ENCODE assay signal across 8 cellular contexts in genomic region chr10:109883859-109884771, GRCh38. TPM values are rescaled to one million over a fixed set of nuclear protein-coding genes. Genes with fewer than 3 reads are reported as not detected.
DNase-seq lines count a peak whose midpoint lies in the region; ATAC-seq and TF ChIP-seq lines count a peak whose summit lies in the region.

No MANE protein-coding gene starts in this region.

- DNase-seq in DMS153 (lab: John Stamatoyannopoulos, UW) (peak; percentile 58), KBM-7 (peak; percentile 86), RPMI7951 (ENCODE audit: low read depth) (peak; percentile 78), foreskin keratinocyte (peak; percentile 49 to 67), neuronal stem cell (ENCODE audit: low spot score) (peak; percentile 90), substantia nigra (lab: John Stamatoyannopoulos, UW) (peak in 48 of 49 donors; percentile 12 to 84 (median 63))
- peak; percentile 43 for DNase-seq in activated T-helper 2 cell treated with anti-CD3 and anti-CD28 coated beads, Interferon-gamma antibody, Interleukin-2, Interleukin-4, amounts not matched to agents 10 μg/mL and 5 μg/mL and 100 μg/mL, durations not matched to agents 14 hours and 24 hours and 36 hours (ENCODE audit: low spot score)

- H3K9me3 ChIP-seq in neuronal stem cell (replicated peaks in 1 of 2; ENCODE audit: control insufficient read depth in 2 of 2, insufficient read depth in 1 of 2, low read depth in 1 of 2, low read length in 2 of 2), result no peaks in the 10 kb centered on the region

- no peak overlapping the region for H3K14ac ChIP-seq in neuronal stem cell (ENCODE audit: low read length)

- intact Hi-C loops in activated T-helper 2 cell treated with anti-CD3 and anti-CD28 coated beads, Interferon-gamma antibody, Interleukin-2, Interleukin-4, amounts not matched to agents 10 μg/mL and 5 μg/mL and 100 μg/mL, durations not matched to agents 14 hours and 24 hours and 36 hours (cut with micrococcal nuclease), result loop anchor here (1.0 to 10.0 kb wide), 4 partner anchors 37 to 191 kb away; no protein-coding TSS in a partner anchor

- H2BK12ac ChIP-seq in neuronal stem cell (ENCODE audit: low read length), result no peak overlapping the region

- H4K91ac ChIP-seq in neuronal stem cell (ENCODE audit: low read depth, low read length, poor library complexity), result no peak overlapping the region

- no peak overlapping the region for H3K27ac Mint-ChIP-seq in activated T-helper 2 cell treated with anti-CD3 and anti-CD28 coated beads, Interferon-gamma antibody, Interleukin-2, Interleukin-4, amounts not matched to agents 10 μg/mL and 5 μg/mL and 100 μg/mL, durations not matched to agents 14 hours and 24 hours and 36 hours

- H3K4me3 ChIP-seq in neuronal stem cell (ENCODE audit: low read length in 2 of 2), result peak overlapping the region in 1 of 2 donors; percentile 1

- no peaks in the 10 kb centered on the region for H3K9me3 Mint-ChIP-seq in activated T-helper 2 cell treated with anti-CD3 and anti-CD28 coated beads, Interferon-gamma antibody, Interleukin-2, Interleukin-4, amounts not matched to agents 10 μg/mL and 5 μg/mL and 100 μg/mL, durations not matched to agents 14 hours and 24 hours and 36 hours

- TF ChIP-seq CTCF in foreskin keratinocyte (conservative IDR thresholded peaks at IDR 0.05), result peak; percentile 97

- no peak overlapping the region for H4K8ac ChIP-seq in neuronal stem cell (ENCODE audit: low read depth, low read length)

- no peak overlapping the region for H3K23ac ChIP-seq in neuronal stem cell (ENCODE audit: low read depth, low read length, poor library complexity)

- WGBS in neuronal stem cell (ENCODE audit: extremely low coverage in 2 of 2, insufficient read length in 2 of 2, insufficient replicate concordance in 1 of 2), 2 donors, result no CpG with 5 or more reads among the region's 17 CpGs

- no peak overlapping the region for H3K18ac ChIP-seq in neuronal stem cell (ENCODE audit: low read length)

- no peak overlapping the region for H3K9ac ChIP-seq in neuronal stem cell (ENCODE audit: low read depth, low read length, poor library complexity)

- no peak overlapping the region for H3K27ac ChIP-seq in foreskin keratinocyte
- peak overlapping the region; percentile 24 for H3K27ac ChIP-seq in neuronal stem cell (replicated peaks; ENCODE audit: low read length)
- H3K27ac ChIP-seq in substantia nigra (ENCODE audit: low read depth, low read length, poor library complexity, severe bottlenecking), result peak overlapping the region; percentile 82

- no peak overlapping the region for H3K4ac ChIP-seq in neuronal stem cell (ENCODE audit: low read length)

- peak overlapping the region; percentile 80 for H2AFZ ChIP-seq in neuronal stem cell (ENCODE audit: low read length)

- H3K4me1 ChIP-seq in foreskin keratinocyte (no peaks in the 10 kb centered on the region), neuronal stem cell (ENCODE audit: control insufficient read depth in 2 of 2, insufficient read depth in 1 of 2, low read depth in 1 of 2, low read length in 2 of 2) (peaks cover 8 to 17% of the 10 kb centered on the region in 2 donors)

- no peak overlapping the region for H2AK5ac ChIP-seq in neuronal stem cell (ENCODE audit: low read depth, low read length)

- H3K4me1 Mint-ChIP-seq in activated T-helper 2 cell treated with anti-CD3 and anti-CD28 coated beads, Interferon-gamma antibody, Interleukin-2, Interleukin-4, amounts not matched to agents 10 μg/mL and 5 μg/mL and 100 μg/mL, durations not matched to agents 14 hours and 24 hours and 36 hours (ENCODE audit: low read depth), result peaks cover 10% of the 10 kb centered on the region

- no peak overlapping the region for H2BK5ac ChIP-seq in neuronal stem cell (ENCODE audit: low read length)

- no peak overlapping the region for H2BK15ac ChIP-seq in neuronal stem cell (ENCODE audit: low read length)

- no peaks in the 10 kb centered on the region for H3K27me3 Mint-ChIP-seq in activated T-helper 2 cell treated with anti-CD3 and anti-CD28 coated beads, Interferon-gamma antibody, Interleukin-2, Interleukin-4, amounts not matched to agents 10 μg/mL and 5 μg/mL and 100 μg/mL, durations not matched to agents 14 hours and 24 hours and 36 hours (ENCODE audit: low read depth)

- no peaks in the 10 kb centered on the region for H3K79me1 ChIP-seq in neuronal stem cell (ENCODE audit: low read depth, low read length)

- H3K4me2 ChIP-seq in neuronal stem cell (ENCODE audit: insufficient read depth, low read length, poor library complexity, severe bottlenecking), result no peak overlapping the region

- peaks cover 54% of the 10 kb centered on the region for H3K36me3 Mint-ChIP-seq in activated T-helper 2 cell treated with anti-CD3 and anti-CD28 coated beads, Interferon-gamma antibody, Interleukin-2, Interleukin-4, amounts not matched to agents 10 μg/mL and 5 μg/mL and 100 μg/mL, durations not matched to agents 14 hours and 24 hours and 36 hours (ENCODE audit: low read depth)

- no peak overlapping the region for H2BK120ac ChIP-seq in neuronal stem cell (ENCODE audit: low read depth, low read length)

- H3K27me3 ChIP-seq in foreskin keratinocyte (no peaks in the 10 kb centered on the region), neuronal stem cell (ENCODE audit: control insufficient read depth in 3 of 3, insufficient read depth in 3 of 3, low read depth in 1 of 3, low read length in 3 of 3) (no peaks in the 10 kb centered on the region)

- ATAC-seq in GM21529 (IDR thresholded peaks at IDR 0.05; ENCODE audit: unreplicated experiment) (peak; percentile 77), foreskin keratinocyte (peak; percentile 89)

- in situ Hi-C loops in KBM-7 (cut with MboI; ENCODE audit: low pct_unique_long_range_greater_than_20kb, low sequenced_read_pairs), result loop anchor here (25.0 kb wide), 1 partner anchor 353 kb away; no protein-coding TSS in a partner anchor

- peaks cover 17 to 80% of the 10 kb centered on the region in 2 donors for H3K36me3 ChIP-seq in neuronal stem cell (replicated peaks in 1 of 2; ENCODE audit: control insufficient read depth in 2 of 2, insufficient read depth in 2 of 2, low read length in 2 of 2)

- no peak overlapping the region for H3K4me3 Mint-ChIP-seq in activated T-helper 2 cell treated with anti-CD3 and anti-CD28 coated beads, Interferon-gamma antibody, Interleukin-2, Interleukin-4, amounts not matched to agents 10 μg/mL and 5 μg/mL and 100 μg/mL, durations not matched to agents 14 hours and 24 hours and 36 hours (ENCODE audit: low read depth)

RNA-seq across cellular contexts. Expression of gene XPNPEP1, which starts 39.2 kb away (rescaled TPM):
- 70.7 and 89.2 TPM in 2 replicates for total RNA-seq in RPMI7951 (2014; rRNA removed; shearing (Covaris generic))
- 79.4 and 88.2 TPM in 2 replicates for total RNA-seq in activated T-helper 2 cell treated with anti-CD3 and anti-CD28 coated beads, Interferon-gamma antibody, Interleukin-2, Interleukin-4, amounts not matched to agents 10 μg/mL and 5 μg/mL and 100 μg/mL, durations not matched to agents 14 hours and 24 hours and 36 hours
- total RNA-seq in foreskin keratinocyte, result 58.8 TPM in 2 replicates
- polyA plus RNA-seq in foreskin keratinocyte, result 37.5 and 43.8 TPM in 2 replicates
- 42.0 TPM for polyA plus RNA-seq in neuronal stem cell (2013, experiment 1 of 2)
- 39.6 TPM for polyA plus RNA-seq in neuronal stem cell (2013, experiment 2 of 2)
